26 cellular contexts compared by ENCODE assay signal in genomic region chr16:9650284-9650683, GRCh38.
DNase-seq lines count a peak whose midpoint lies in the region; ATAC-seq, FAIRE-seq and TF ChIP-seq lines count a peak whose summit lies in the region.
"Had no signal": no experiment of that assay in that cellular context is flagged by ENCODE, and none has a peak within 500 bp of the region (broad histone marks: within the 10 kb centered on the region; RNA-seq: fewer than 3 reads in every experiment).

No MANE protein-coding gene starts in this region.

- H2AFZ ChIP-seq in GM12878 (ENCODE audit: control insufficient read depth, low read depth, low read length), result no peak overlapping the region
- H2AFZ ChIP-seq: GM23248, PC-9 had no signal

- no peak for FAIRE-seq in GM12878 (lab: Jason Lieb, UNC)
- FAIRE-seq: D721Med, G401.6, GM12891 had no signal

- H3K9ac ChIP-seq in GM12878 (ENCODE audit: control insufficient read depth, insufficient read depth, low read length), result no peak overlapping the region
- H3K9ac ChIP-seq: BLaER1, GM23248 had no signal

- TF ChIP-seq EP300 in GM12878 (IDR thresholded peaks at IDR 0.05; ENCODE audit: borderline replicate concordance in 1 of 2, control insufficient read depth in 1 of 2, low read depth in 2 of 2, low read length in 2 of 2), result no peak

- peaks cover 18% of the 10 kb centered on the region for H3K27me3 Mint-ChIP-seq in nephron (ENCODE audit: low read depth)
- H3K27me3 Mint-ChIP-seq: CD4-positive, CD25-positive, alpha-beta regulatory T cell had no signal

- TF ChIP-seq CTCF in GM12878 (IDR thresholded peaks at IDR 0.05 in 2 of 3, conservative IDR thresholded peaks at IDR 0.05 in 1 of 3; ENCODE audit: control insufficient read depth in 2 of 3, extremely low read depth in 1 of 3, insufficient read depth in 1 of 3, low read depth in 3 of 3, low read length in 3 of 3), result no peak
- no peak for TF ChIP-seq CTCF in nephron (IDR thresholded peaks at IDR 0.05; ENCODE audit: unreplicated experiment in 3 of 3)

- H3K4me3 ChIP-seq in GM12878, result no peak overlapping the region
- H3K4me3 ChIP-seq: BLaER1, GM23248, MG63, PC-9, SJCRH30 had no signal

- no peaks in the 10 kb centered on the region for H3K9me3 Mint-ChIP-seq in nephron
- H3K9me3 Mint-ChIP-seq in stimulated activated effector memory CD8-positive, alpha-beta T cell treated with anti-CD3 and anti-CD28 coated beads, Interleukin-12 subunit alpha, Interleukin-12 subunit beta, amount 100 ng/mL, for 72 hours, result peaks cover 3% of the 10 kb centered on the region
- H3K9me3 Mint-ChIP-seq: H9 had no signal

- RAD21 ChIA-PET in GM12878 (lab: Charles Lee; ENCODE audit: unreplicated experiment), result interaction anchor here (4.4 kb wide), 1 partner anchor 531 kb away, joined by 32 read pairs; the partner anchor contains the start of gene GRIN2A

- CTCF ChIA-PET in GM12878 (lab: Yijun Ruan, JAX), result interaction anchor here (7.9 kb wide), 1 partner anchor 530 kb away, joined by 80 read pairs; the partner anchor contains the start of gene GRIN2A

- H3K9me3 ChIP-seq in GM12878 (replicated peaks; ENCODE audit: control insufficient read depth, insufficient read depth, low read length), result no peaks in the 10 kb centered on the region
- H3K9me3 ChIP-seq: BLaER1, MG63, SJCRH30 had no signal

- no peak overlapping the region for H3K4me2 ChIP-seq in GM12878 (ENCODE audit: control insufficient read depth, insufficient read depth)
- H3K4me2 ChIP-seq: BLaER1, PC-9 had no signal

- no peak for TF ChIP-seq RAD21 in GM12878 (IDR thresholded peaks at IDR 0.05; ENCODE audit: insufficient read depth, low read depth, low read length)

- no peak for TF ChIP-seq POLR2A in GM12878 (IDR thresholded peaks at IDR 0.05; ENCODE audit: low read depth, low read length)

- DNase-seq in Caki2 (ENCODE audit: low read depth) (peak; percentile 40), GM12878 (ENCODE audit: low read depth, low spot score) (no peak), kidney glomerular epithelial cell (lab: John Stamatoyannopoulos, UW) (peak; percentile 29), cerebellar nuclear complex (lab: John Stamatoyannopoulos, UW) (no peak)
- DNase-seq in stimulated activated effector memory CD8-positive, alpha-beta T cell treated with anti-CD3 and anti-CD28 coated beads, Interleukin-12 subunit alpha, Interleukin-12 subunit beta, amount 100 ng/mL, for 72 hours (ENCODE audit: low spot score in 2 of 2), result no peak
- DNase-seq: CD4-positive, CD25-positive, alpha-beta regulatory T cell; GM23248; H9; KBM-7; MG63; NCI-H1105 treated with DMSO at 0.1 percent for 48 hours; NCI-H146; NCI-H1930; NCI-H446 treated with DMSO at 0.1 percent for 48 hours; NCI-H526; NK-92 treated with Interleukin-12 subunit alpha and Interleukin-12 subunit beta, amount 100 ng/mL, for 24 hours; PC-9; SJCRH30 had no signal

- ATAC-seq in GM12878 (peak; percentile 71), HG03460 (IDR thresholded peaks at IDR 0.05; ENCODE audit: unreplicated experiment) (no peak)
- no peak for ATAC-seq in stimulated activated effector memory CD8-positive, alpha-beta T cell treated with anti-CD3 and anti-CD28 coated beads, Interleukin-12 subunit alpha, Interleukin-12 subunit beta, amount 100 ng/mL, for 72 hours
- ATAC-seq: Right ventricle myocardium inferior, SK-N-SH treated with all-trans-retinoic acid at 6 μM for 48 hours had no signal

- 6% methylated on average over 1 of the region's 1 CpG for WGBS in GM12878 (ENCODE audit: insufficient coverage, insufficient replicate concordance, low lambda C conversion rate, missing lambda C conversion rate)

- H3K79me2 ChIP-seq in GM12878 (ENCODE audit: control insufficient read depth, insufficient read depth, low read length), result no peaks in the 10 kb centered on the region

- no peaks in the 10 kb centered on the region for H3K36me3 Mint-ChIP-seq in nephron (ENCODE audit: low read depth)
- H3K36me3 Mint-ChIP-seq in stimulated activated effector memory CD8-positive, alpha-beta T cell treated with anti-CD3 and anti-CD28 coated beads, Interleukin-12 subunit alpha, Interleukin-12 subunit beta, amount 100 ng/mL, for 72 hours, result no peaks in the 10 kb centered on the region
- H3K36me3 Mint-ChIP-seq: CD4-positive, CD25-positive, alpha-beta regulatory T cell had no signal

- H3K27ac Mint-ChIP-seq in nephron, result peak overlapping the region; percentile 40 to 75 (median 44)
- H3K27ac Mint-ChIP-seq in stimulated activated effector memory CD8-positive, alpha-beta T cell treated with anti-CD3 and anti-CD28 coated beads, Interleukin-12 subunit alpha, Interleukin-12 subunit beta, amount 100 ng/mL, for 72 hours, result no peak overlapping the region
- H3K27ac Mint-ChIP-seq: CD4-positive, CD25-positive, alpha-beta regulatory T cell; H9 had no signal

- no peak overlapping the region for H3K27ac ChIP-seq in GM12878 (ENCODE audit: control insufficient read depth, insufficient read depth)
- H3K27ac ChIP-seq: BLaER1, GM23248, PC-9, SJCRH30 had no signal

- BruUV-seq in GM12878 (replicated peaks; lab: Mats Ljungman, UMichigan), result no TSS peak

- H4K20me1 ChIP-seq in GM12878 (ENCODE audit: control insufficient read depth, insufficient read depth), result no peaks in the 10 kb centered on the region
- H4K20me1 ChIP-seq: BLaER1 had no signal

- no peak overlapping the region for H3K4me3 Mint-ChIP-seq in nephron
- H3K4me3 Mint-ChIP-seq in stimulated activated effector memory CD8-positive, alpha-beta T cell treated with anti-CD3 and anti-CD28 coated beads, Interleukin-12 subunit alpha, Interleukin-12 subunit beta, amount 100 ng/mL, for 72 hours, result no peak overlapping the region
- H3K4me3 Mint-ChIP-seq: CD4-positive, CD25-positive, alpha-beta regulatory T cell; H9 had no signal

- H3K27me3 ChIP-seq in GM12878 (replicated peaks in 1 of 2; ENCODE audit: control insufficient read depth in 2 of 2, insufficient read depth in 2 of 2, low read length in 1 of 2), result no peaks in the 10 kb centered on the region
- H3K27me3 ChIP-seq: BLaER1, SJCRH30 had no signal

- H3K4me1 Mint-ChIP-seq in nephron, result no peaks in the 10 kb centered on the region
- no peaks in the 10 kb centered on the region for H3K4me1 Mint-ChIP-seq in stimulated activated effector memory CD8-positive, alpha-beta T cell treated with anti-CD3 and anti-CD28 coated beads, Interleukin-12 subunit alpha, Interleukin-12 subunit beta, amount 100 ng/mL, for 72 hours
- H3K4me1 Mint-ChIP-seq: CD4-positive, CD25-positive, alpha-beta regulatory T cell had no signal

- in situ Hi-C loops in Caki2 (cut with HindIII; ENCODE audit: low pct_unique_long_range_greater_than_20kb, low sequenced_read_pairs), result no loop called here
- in situ Hi-C loops in GM12878 (cut with MboI), result no loop called here

- POLR2A ChIA-PET in GM12878 (lab: Charles Lee), result no interaction called here

- H3K4me1 ChIP-seq in GM12878 (ENCODE audit: control insufficient read depth, insufficient read depth, low read length), result no peaks in the 10 kb centered on the region
- H3K4me1 ChIP-seq: BLaER1, SJCRH30 had no signal

- intact Hi-C loops in GM12878 (cut with micrococcal nuclease; ENCODE audit: unreplicated experiment), result no loop called here

- SMC1A ChIA-PET in GM12878 (lab: Charles Lee; ENCODE audit: uncharacterized antibody, unreplicated experiment), result interaction anchor here (0.6 to 1.4 kb wide), 4 partner anchors 55 to 353 kb away, joined by 3 read pairs; no protein-coding TSS in a partner anchor

- H3K36me3 ChIP-seq in GM12878 (ENCODE audit: control insufficient read depth in 2 of 2, insufficient read depth in 2 of 2, low read length in 1 of 2), result no peaks in the 10 kb centered on the region
- H3K36me3 ChIP-seq: BLaER1, MG63, SJCRH30 had no signal

TF ChIP-seq in GM12878, 131 proteins besides CTCF, POLR2A, EP300 and RAD21:
- TF ChIP-seq MTA2 (IDR thresholded peaks at IDR 0.05; ENCODE audit: low read depth), result peak; percentile 37; the same call in 1 of the 2 replicates
- TF ChIP-seq ELK1 (IDR thresholded peaks at IDR 0.05; ENCODE audit: low read depth, low read length), result no peak
- TF ChIP-seq ATF7 (IDR thresholded peaks at IDR 0.05; ENCODE audit: low read depth), result peak; percentile 35; the same call in 1 of the 2 replicates
- TF ChIP-seq ZNF384 (IDR thresholded peaks at IDR 0.05; ENCODE audit: borderline replicate concordance, low read depth, low read length), result peak; percentile 52; the same call in 1 of the 2 replicates

Comparison
In these comparisons a context has a peak if more than half of its experiments do, and no peak if none do; other contexts are left out.
1. DNase-seq: peak in Caki2 (single experiment) and kidney glomerular epithelial cell (single experiment); none in GM12878 (single experiment), stimulated activated effector memory CD8-positive, alpha-beta T cell treated with anti-CD3 and anti-CD28 coated beads, Interleukin-12 subunit alpha, Interleukin-12 subunit beta, amount 100 ng/mL, for 72 hours (0 of 2) and cerebellar nuclear complex (0 of 2).